19 cellular contexts compared by ENCODE assay signal in the genomic region with DNA sequence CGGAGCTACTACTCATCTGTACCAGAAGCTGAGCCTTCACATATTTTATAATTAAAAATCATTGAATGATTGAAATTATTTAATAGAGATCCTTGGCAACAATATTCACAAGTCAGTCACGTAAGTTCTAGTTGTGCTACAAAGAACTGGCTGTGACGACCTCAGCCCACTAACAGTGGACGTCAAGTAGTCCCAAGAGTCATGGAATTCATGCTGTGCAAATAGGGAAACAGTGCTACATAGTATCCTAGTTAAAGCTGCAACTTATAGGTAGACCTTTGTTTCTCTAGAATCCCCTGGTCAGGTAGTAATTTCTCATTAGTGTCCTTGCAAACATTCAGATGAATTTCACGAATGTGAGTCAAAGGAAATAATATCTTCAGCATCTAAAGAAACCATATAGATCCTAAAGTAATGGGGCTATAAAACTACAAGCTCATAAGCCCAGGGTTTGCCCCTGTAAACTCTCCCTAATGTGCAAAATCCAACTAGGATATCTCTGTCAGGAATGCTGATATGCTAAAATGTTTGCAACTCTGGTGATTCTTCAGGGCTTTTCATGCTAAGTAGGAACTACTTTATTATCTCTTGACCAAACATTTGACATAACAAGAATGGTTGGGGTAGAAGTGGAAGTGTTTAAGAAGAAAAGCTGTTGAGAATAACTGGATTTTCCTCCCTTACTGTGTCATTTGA. TPM values are rescaled to one million over a fixed set of nuclear protein-coding genes. Genes with fewer than 3 reads are reported as not detected.
DNase-seq lines count a peak whose midpoint lies in the region; ATAC-seq and TF ChIP-seq lines count a peak whose summit lies in the region.
"Had no signal": no experiment of that assay in that cellular context is flagged by ENCODE, and none has a peak within 500 bp of the region (broad histone marks: within the 10 kb centered on the region; RNA-seq: fewer than 3 reads in every experiment).

No MANE protein-coding gene starts in this region.

- H3K27ac ChIP-seq in SK-N-MC (peak overlapping the region; percentile 22; the same call in 1 of the 2 replicates), osteoblast (ENCODE audit: low read depth, low read length) (no peak overlapping the region)
- no peak overlapping the region for H3K27ac ChIP-seq in naive thymus-derived CD4-positive, alpha-beta T cell (ENCODE audit: low read depth, low read length)
- H3K27ac ChIP-seq: A549, GM23248 had no signal

- POLR2A ChIA-PET in naive thymus-derived CD4-positive, alpha-beta T cell (lab: Charles Lee) = no interaction called here

- H3K4me3 ChIP-seq in SK-N-MC = no peak overlapping the region
- H3K4me3 ChIP-seq in osteoblast (ENCODE audit: insufficient read depth, low read length) = no peak overlapping the region
- no peak overlapping the region for H3K4me3 ChIP-seq in naive thymus-derived CD4-positive, alpha-beta T cell (ENCODE audit: low read length)
- H3K4me3 ChIP-seq: A549, GM23248 had no signal

- peak; percentile 60 for ATAC-seq in left lobe of liver
- no peak for ATAC-seq in GM18520 (IDR thresholded peaks at IDR 0.05; ENCODE audit: unreplicated experiment)
- no peak for ATAC-seq in GM21381 (IDR thresholded peaks at IDR 0.05; ENCODE audit: unreplicated experiment)
- ATAC-seq in naive thymus-derived CD4-positive, alpha-beta T cell = no peak
- ATAC-seq: A549; CD8-positive, alpha-beta T cell had no signal

- H3K79me2 ChIP-seq in osteoblast (ENCODE audit: insufficient read depth, low read length) = no peaks in the 10 kb centered on the region

- no peak overlapping the region for H3K4me2 ChIP-seq in osteoblast (ENCODE audit: insufficient read depth, low read length)
- H3K4me2 ChIP-seq: A549 had no signal

- TF ChIP-seq CTCF in osteoblast (IDR thresholded peaks at IDR 0.05; ENCODE audit: extremely low read depth, low read depth, low read length) = no peak

- CTCF ChIA-PET in naive thymus-derived CD4-positive, alpha-beta T cell (lab: Charles Lee) = no interaction called here

- H3K4me3 Mint-ChIP-seq in naive thymus-derived CD4-positive, alpha-beta T cell = no peak overlapping the region
- H3K4me3 Mint-ChIP-seq: CD14-positive monocyte; CD8-positive, alpha-beta T cell had no signal

- H3K4me1 Mint-ChIP-seq in naive thymus-derived CD4-positive, alpha-beta T cell = no peaks in the 10 kb centered on the region
- H3K4me1 Mint-ChIP-seq: CD14-positive monocyte had no signal

- no peaks in the 10 kb centered on the region for H3K36me3 ChIP-seq in SK-N-MC (ENCODE audit: insufficient read depth, low read length)
- no peaks in the 10 kb centered on the region for H3K36me3 ChIP-seq in osteoblast (ENCODE audit: insufficient read depth, low read length)
- H3K36me3 ChIP-seq in naive thymus-derived CD4-positive, alpha-beta T cell (ENCODE audit: control insufficient read depth in 2 of 3, insufficient read depth in 3 of 3, low read length in 3 of 3) = no peaks in the 10 kb centered on the region

- no peaks in the 10 kb centered on the region for H4K20me1 ChIP-seq in osteoblast (ENCODE audit: insufficient read depth, low read length)

- H3K9ac ChIP-seq in SK-N-MC (ENCODE audit: insufficient read length) = no peak overlapping the region
- H3K9ac ChIP-seq: GM23248 had no signal

- no peak overlapping the region for H3K27ac Mint-ChIP-seq in naive thymus-derived CD4-positive, alpha-beta T cell
- H3K27ac Mint-ChIP-seq: CD14-positive monocyte; CD8-positive, alpha-beta T cell had no signal

- H3K27me3 ChIP-seq in osteoblast (ENCODE audit: insufficient read depth, low read length) = no peaks in the 10 kb centered on the region
- no peaks in the 10 kb centered on the region for H3K27me3 ChIP-seq in naive thymus-derived CD4-positive, alpha-beta T cell (ENCODE audit: control insufficient read depth in 2 of 2, insufficient read depth in 2 of 2, low read length in 2 of 2)

- no peaks in the 10 kb centered on the region for H3K9me3 ChIP-seq in SK-N-MC (ENCODE audit: low read depth, low read length)
- no peaks in the 10 kb centered on the region for H3K9me3 ChIP-seq in osteoblast (ENCODE audit: low read depth, low read length)
- H3K9me3 ChIP-seq in naive thymus-derived CD4-positive, alpha-beta T cell (ENCODE audit: control insufficient read depth in 2 of 3, low read length in 3 of 3) = no peaks in the 10 kb centered on the region
- H3K9me3 ChIP-seq: A549 had no signal

- H3K36me3 Mint-ChIP-seq in naive thymus-derived CD4-positive, alpha-beta T cell = no peaks in the 10 kb centered on the region
- H3K36me3 Mint-ChIP-seq: CD14-positive monocyte; CD8-positive, alpha-beta T cell had no signal

- DNase-seq in HuH-7 (ENCODE audit: low spot score) (peak; percentile 12), SK-N-MC (ENCODE audit: low read depth, low spot score) (no peak), left lobe of liver (ENCODE audit: low spot score) (no peak), osteoblast (ENCODE audit: insufficient read length, low spot score, missing footprints) (peak; percentile 22), AG08396 (ENCODE audit: low spot score) (no peak)
- no peak for DNase-seq in naive thymus-derived CD4-positive, alpha-beta T cell
- DNase-seq: CD8-positive, alpha-beta T cell; COR-L47; DND-41; GDM1; GM23248; KBM-7 had no signal

- peaks cover 13% of the 10 kb centered on the region for H3K4me1 ChIP-seq in osteoblast (ENCODE audit: insufficient read depth, low read length)
- no peaks in the 10 kb centered on the region for H3K4me1 ChIP-seq in naive thymus-derived CD4-positive, alpha-beta T cell (ENCODE audit: control insufficient read depth in 2 of 2, insufficient read depth in 2 of 2, low read length in 2 of 2)
- H3K4me1 ChIP-seq: A549 had no signal

- H3K27me3 Mint-ChIP-seq in naive thymus-derived CD4-positive, alpha-beta T cell = peaks cover 0 to 4% (median 2%) of the 10 kb centered on the region in 5 donors

- H3K9me3 Mint-ChIP-seq in naive thymus-derived CD4-positive, alpha-beta T cell = no peaks in the 10 kb centered on the region
- H3K9me3 Mint-ChIP-seq: CD14-positive monocyte; CD8-positive, alpha-beta T cell had no signal

- intact Hi-C loops in naive thymus-derived CD4-positive, alpha-beta T cell (cut with micrococcal nuclease) = no loop called here

- H2AFZ ChIP-seq in osteoblast (ENCODE audit: low read length) = no peak overlapping the region
- H2AFZ ChIP-seq: GM23248 had no signal

RNA-seq across cellular contexts. Expression of gene CFAP69, which starts 31.2 kb away (rescaled TPM):
- total RNA-seq in left lobe of liver (1.7 TPM), osteoblast (5.4 and 8.8 TPM in 2 replicates)
- under 1 TPM in 2 of 5 experiments, not detected in 3; 0.30 to 0.80 TPM for total RNA-seq in naive thymus-derived CD4-positive, alpha-beta T cell
- not detected for polyA plus RNA-seq in naive thymus-derived CD4-positive, alpha-beta T cell
- total RNA-seq: CD8-positive, alpha-beta T cell had no signal
- polyA plus RNA-seq: CD14-positive monocyte had no signal

RNA-seq across cellular contexts. Expression of gene FAM237B, which starts 44.9 kb away (rescaled TPM):
- not detected for total RNA-seq in left lobe of liver
- total RNA-seq in osteoblast = not detected in 2 replicates
- total RNA-seq in naive thymus-derived CD4-positive, alpha-beta T cell = not detected
- not detected for polyA plus RNA-seq in naive thymus-derived CD4-positive, alpha-beta T cell
- total RNA-seq: CD8-positive, alpha-beta T cell; GM23248; HT1080 had no signal
- polyA plus RNA-seq: A549, AG04450, BJ, CD14-positive monocyte had no signal

Comparison
In these comparisons a context has a peak if more than half of its experiments do, and no peak if none do; other contexts are left out.
1. DNase-seq: peak in HuH-7 (single experiment) and osteoblast (single experiment); none in SK-N-MC (single experiment), left lobe of liver (single experiment), AG08396 (single experiment) and naive thymus-derived CD4-positive, alpha-beta T cell (0 of 9).